8 cellular contexts compared by ENCODE assay signal in the genomic region with DNA sequence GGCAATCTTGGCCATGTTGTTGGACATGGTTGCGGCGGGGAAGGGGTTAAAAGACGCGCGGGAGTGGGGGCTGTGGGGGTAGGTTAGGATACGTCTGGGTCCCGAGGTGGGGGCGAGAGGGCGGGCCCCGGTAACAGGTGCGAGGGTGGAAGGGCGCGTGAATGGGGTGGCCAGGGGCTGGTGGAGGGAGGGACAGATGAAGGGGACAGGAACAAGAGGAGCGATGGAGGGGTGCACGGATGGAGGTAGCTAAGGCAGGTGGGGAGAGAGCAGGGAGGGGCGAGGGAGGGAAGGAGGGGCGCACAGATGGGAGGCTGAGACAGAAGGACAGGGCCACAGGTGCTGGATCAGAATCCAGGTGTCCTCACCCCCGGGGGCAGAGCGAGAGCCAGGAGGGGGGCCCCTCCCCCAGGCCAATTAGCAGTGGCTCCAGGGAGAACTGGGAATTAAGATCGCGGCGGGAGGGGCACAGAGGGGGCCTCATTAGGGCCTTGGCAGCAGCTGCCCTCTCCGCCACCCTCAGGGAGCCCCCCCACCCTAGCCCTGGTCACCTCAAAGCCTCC. TPM values are rescaled to one million over a fixed set of nuclear protein-coding genes. Genes with fewer than 3 reads are reported as not detected.
DNase-seq lines count a peak whose midpoint lies in the region; ATAC-seq and TF ChIP-seq lines count a peak whose summit lies in the region.

No MANE protein-coding gene starts in this region.

- ATAC-seq in naive B cell (ENCODE audit: low read depth in 2 of 2) (no peak), GM18517 (IDR thresholded peaks at IDR 0.05; ENCODE audit: unreplicated experiment) (no peak)

- peak overlapping the region in 5 of 6 donors; percentile 24 to 100 (median 81) for H3K27ac Mint-ChIP-seq in naive B cell

- no peaks in the 10 kb centered on the region for H3K36me3 Mint-ChIP-seq in naive B cell

- peaks cover 0 to 1% (median 0%) of the 10 kb centered on the region in 7 donors for H3K9me3 Mint-ChIP-seq in naive B cell

- peak overlapping the region; percentile 24 for H3K4me3 ChIP-seq in astrocyte of the cerebellum (ENCODE audit: low read depth, low read length)

- H3K4me3 Mint-ChIP-seq in naive B cell, result peak overlapping the region in 7 of 8 donors; percentile 32 to 94 (median 73)

- TF ChIP-seq CTCF in astrocyte of the cerebellum (IDR thresholded peaks at IDR 0.05; ENCODE audit: low read depth, low read length, missing control alignments), result no peak

- H3K27me3 Mint-ChIP-seq in naive B cell, result no peaks in the 10 kb centered on the region

- in situ Hi-C loops in astrocyte of the cerebellum (cut with HindIII; ENCODE audit: low sequenced_read_pairs), result no loop called here

- DNase-seq in COR-L47 (lab: John Stamatoyannopoulos, UW) (peak; percentile 82), NCI-H1105 (lab: John Stamatoyannopoulos, UW) (peak; percentile 90), astrocyte of the cerebellum (ENCODE audit: low read depth) (no peak), naive B cell (peak; percentile 15), hepatic stellate cell (ENCODE audit: low spot score) (no peak), KG1 (lab: John Stamatoyannopoulos, UW) (no peak), NCI-H187 treated with DMSO at 0.1 percent for 48 hours (lab: John Stamatoyannopoulos, UW) (no peak)

- peaks cover 4 to 37% (median 19%) of the 10 kb centered on the region in 3 donors for H3K4me1 Mint-ChIP-seq in naive B cell

RNA-seq across cellular contexts. Expression of a gene that starts 1.3 kb away (rescaled TPM):
- polyA plus RNA-seq in naive B cell (ENCODE audit: low read depth in 6 of 6), result 10 to 100 TPM in 2 of 6 donors, not detected in 4; 14.1 to 16.1 TPM

RNA-seq across cellular contexts. Expression of a gene that starts 9.8 kb away (rescaled TPM):
- 1 to 10 TPM in 5 of 6 donors, not detected in 1; 1.3 to 4.5 (median 1.9) TPM for polyA plus RNA-seq in naive B cell (ENCODE audit: low read depth in 6 of 6)

RNA-seq across cellular contexts. Expression of a gene that starts 26.2 kb away (rescaled TPM):
- under 1 TPM in 2 of 6 donors, not detected in 4; 0.11 to 0.30 TPM for polyA plus RNA-seq in naive B cell (ENCODE audit: low read depth in 6 of 6)

RNA-seq across cellular contexts. Expression of a gene that starts 33.6 kb away (rescaled TPM):
- 100 to 1,000 TPM; 106 to 118 (median 112) TPM for polyA plus RNA-seq in naive B cell (ENCODE audit: low read depth in 6 of 6)

Comparison
In these comparisons a context has a peak if more than half of its experiments do, and no peak if none do; other contexts are left out.
1. DNase-seq: peak in COR-L47 (single experiment), NCI-H1105 (single experiment) and naive B cell (single experiment); none in astrocyte of the cerebellum (single experiment), hepatic stellate cell (single experiment), KG1 (single experiment) and NCI-H187 treated with DMSO at 0.1 percent for 48 hours (single experiment).